14 cellular contexts compared by ENCODE assay signal in the genomic region with DNA sequence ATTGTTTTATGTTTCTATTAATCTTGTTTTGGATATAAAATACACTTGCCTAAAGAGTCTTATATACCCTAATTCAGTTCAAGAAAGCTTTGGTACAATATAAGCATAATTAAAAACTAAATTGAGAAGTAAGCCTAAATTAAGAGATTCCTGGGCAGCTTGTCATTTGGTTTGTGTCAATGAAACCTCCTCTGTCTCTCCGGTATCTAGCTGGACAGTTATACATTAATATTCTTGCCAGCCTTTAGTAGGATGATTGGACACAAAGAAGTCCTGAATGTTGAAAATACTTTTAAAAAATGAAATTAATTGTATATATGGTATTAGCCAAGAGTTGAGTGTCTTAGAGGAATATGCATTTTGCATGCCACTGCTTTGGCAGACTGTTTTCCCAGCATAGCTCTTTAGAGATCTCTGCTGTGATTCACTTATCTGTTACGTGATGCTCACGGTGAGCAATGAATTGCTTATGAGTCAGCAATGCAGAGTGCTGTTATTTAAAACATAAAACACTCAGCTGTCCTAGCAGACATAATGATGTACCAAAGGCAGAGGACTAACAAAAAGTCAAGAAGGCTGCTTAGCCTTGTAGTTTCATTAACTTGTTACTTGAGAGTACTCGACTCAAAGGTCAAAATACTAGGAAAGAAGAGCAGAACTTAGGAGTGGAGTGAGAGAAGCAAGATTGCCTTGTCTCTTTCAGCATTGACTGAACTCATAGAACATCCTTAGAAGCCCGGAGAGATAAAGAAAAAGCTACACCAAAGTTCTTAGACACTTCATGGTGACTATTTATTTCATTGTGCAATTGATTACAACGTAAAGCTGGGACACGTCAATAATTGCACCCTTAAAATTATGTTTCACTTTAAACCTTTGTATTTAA.
DNase-seq lines count a peak whose midpoint lies in the region; ATAC-seq, FAIRE-seq and TF ChIP-seq lines count a peak whose summit lies in the region.
"Had no signal": no experiment of that assay in that cellular context is flagged by ENCODE, and none has a peak within 500 bp of the region (broad histone marks: within the 10 kb centered on the region; RNA-seq: fewer than 3 reads in every experiment).

No MANE protein-coding gene starts in this region.

- TF ChIP-seq POLR2A in endothelial cell of umbilical vein (IDR thresholded peaks at IDR 0.05; ENCODE audit: low read depth, low read length), result no peak

- FAIRE-seq in endothelial cell of umbilical vein (lab: Jason Lieb, UNC), result peak; percentile 61
- FAIRE-seq: HepG2 had no signal

- 0 out of 2 replicates have a peak overlapping the region, but pooled peaks have one; percentile 23 for H3K27ac ChIP-seq in PC-3 (ENCODE audit: low read length)
- no peak overlapping the region for H3K27ac ChIP-seq in endothelial cell of umbilical vein (ENCODE audit: insufficient read depth, low read depth, low read length)
- H3K27ac ChIP-seq in right atrium auricular region, result no peak overlapping the region
- H3K27ac ChIP-seq: esophagus squamous epithelium, sigmoid colon had no signal

- no TSS peak for BruUV-seq in PC-3 (replicated peaks; lab: Mats Ljungman, UMichigan)
- no TSS peak for BruUV-seq in endothelial cell of umbilical vein (replicated peaks; lab: Mats Ljungman, UMichigan)

- H3F3A ChIP-seq in PC-3 (ENCODE audit: low read length, unreplicated experiment), result no peaks in the 10 kb centered on the region

- ATAC-seq in PC-3, result peak; percentile 98
- peak; percentile 84 for ATAC-seq in omental fat pad (ENCODE audit: low FRiP score)
- ATAC-seq in HG03108 (IDR thresholded peaks at IDR 0.05; ENCODE audit: unreplicated experiment), result no peak
- ATAC-seq in HG03442 (IDR thresholded peaks at IDR 0.05; ENCODE audit: unreplicated experiment), result no peak
- no peak for ATAC-seq in GM19397 (IDR thresholded peaks at IDR 0.05; ENCODE audit: unreplicated experiment)
- ATAC-seq: activated CD8-positive, alpha-beta T cell treated with anti-CD3 and anti-CD28 coated beads for 36 hours; HepG2 had no signal

- H3K36me3 ChIP-seq in PC-3 (ENCODE audit: low read depth, low read length) (no peaks in the 10 kb centered on the region), endothelial cell of umbilical vein (ENCODE audit: control insufficient read depth in 2 of 2, extremely low read depth in 1 of 2, insufficient read depth in 2 of 2, low read length in 2 of 2) (no peaks in the 10 kb centered on the region), right atrium auricular region (no peaks in the 10 kb centered on the region)
- H3K36me3 ChIP-seq: esophagus squamous epithelium, sigmoid colon had no signal

- POLR2A ChIA-PET in PC-3 (lab: Charles Lee; ENCODE audit: unreplicated experiment), result no interaction called here
- POLR2A ChIA-PET in endothelial cell of umbilical vein (lab: Charles Lee), result no interaction called here

- dilution Hi-C loops in endothelial cell of umbilical vein (cut with MboI; ENCODE audit: extremely low pct_ligation_motif_present, low sequenced_read_pairs), result no loop called here

- CTCF ChIA-PET in PC-3 (lab: Charles Lee) (no interaction called here), endothelial cell of umbilical vein (lab: Charles Lee) (interaction anchor here (1.2 kb wide), 1 partner anchor 14 kb away, joined by 3 read pairs; no protein-coding TSS in a partner anchor)

- intact Hi-C loops in PC-3 (cut with micrococcal nuclease), result no loop called here
- intact Hi-C loops in endothelial cell of umbilical vein (cut with micrococcal nuclease), result loop anchor here (10.0 kb wide), 1 partner anchor 339 kb away; no protein-coding TSS in a partner anchor

- no peaks in the 10 kb centered on the region for H3K79me2 ChIP-seq in PC-3 (ENCODE audit: low read length)
- H3K79me2 ChIP-seq in endothelial cell of umbilical vein (ENCODE audit: control insufficient read depth, insufficient read depth, low read length), result no peaks in the 10 kb centered on the region

- H4K20me1 ChIP-seq in PC-3 (ENCODE audit: low read length) (no peaks in the 10 kb centered on the region), endothelial cell of umbilical vein (replicated peaks; ENCODE audit: control insufficient read depth, extremely low read depth, insufficient read depth, low read length) (no peaks in the 10 kb centered on the region)

- H3K4me2 ChIP-seq in PC-3 (ENCODE audit: low read length), result 0 out of 2 replicates have a peak overlapping the region, but pooled peaks have one; percentile 0
- no peak overlapping the region for H3K4me2 ChIP-seq in endothelial cell of umbilical vein (ENCODE audit: insufficient read depth, low read length)

- H3K9me1 ChIP-seq in endothelial cell of umbilical vein (replicated peaks; ENCODE audit: control insufficient read depth, extremely low read depth, insufficient read depth, low read length), result no peaks in the 10 kb centered on the region

- no peaks in the 10 kb centered on the region for H3K27me3 ChIP-seq in PC-3 (ENCODE audit: low read length)
- H3K27me3 ChIP-seq in endothelial cell of umbilical vein (ENCODE audit: control insufficient read depth in 2 of 2, insufficient read depth in 2 of 2, low read length in 2 of 2), result no peaks in the 10 kb centered on the region
- H3K27me3 ChIP-seq in right atrium auricular region, result no peaks in the 10 kb centered on the region
- H3K27me3 ChIP-seq: esophagus squamous epithelium, sigmoid colon had no signal

- peak; percentile 91 for DNase-seq in EH (ENCODE audit: low read depth)
- DNase-seq in PC-3, result peak; percentile 72
- peak; percentile 13 for DNase-seq in endothelial cell of umbilical vein (ENCODE audit: low read depth, low spot score)
- no peak for DNase-seq in omental fat pad (ENCODE audit: low spot score)
- DNase-seq in right atrium auricular region (ENCODE audit: low spot score), result no peak
- DNase-seq: activated CD8-positive, alpha-beta T cell treated with anti-CD3 and anti-CD28 coated beads for 36 hours; esophagus squamous epithelium; Right ventricle myocardium superior; sigmoid colon had no signal

- H2AFZ ChIP-seq in PC-3 (ENCODE audit: low read length), result no peak overlapping the region
- H2AFZ ChIP-seq in endothelial cell of umbilical vein (ENCODE audit: low read depth, low read length), result peak overlapping the region; percentile 54

- H3K4me3 ChIP-seq in PC-3 (ENCODE audit: low read length) (no peak overlapping the region), endothelial cell of umbilical vein (replicated peaks in 1 of 3; ENCODE audit: insufficient read depth in 1 of 3, low read depth in 1 of 3, low read length in 3 of 3) (no peak overlapping the region), right atrium auricular region (no peak overlapping the region)
- H3K4me3 ChIP-seq: esophagus squamous epithelium, lung, sigmoid colon had no signal

- H3K9me2 ChIP-seq in PC-3 (replicated peaks; ENCODE audit: low read length), result no peaks in the 10 kb centered on the region

- no peaks in the 10 kb centered on the region for H3K9me3 ChIP-seq in PC-3 (ENCODE audit: low read length)
- H3K9me3 ChIP-seq in endothelial cell of umbilical vein (replicated peaks; ENCODE audit: control insufficient read depth, insufficient read depth, low read length), result no peaks in the 10 kb centered on the region
- no peaks in the 10 kb centered on the region for H3K9me3 ChIP-seq in right atrium auricular region
- H3K9me3 ChIP-seq: esophagus squamous epithelium, sigmoid colon had no signal

- no peak for TF ChIP-seq CTCF in PC-3 (conservative IDR thresholded peaks at IDR 0.05; ENCODE audit: low read depth, low read length)
- no peak for TF ChIP-seq CTCF in endothelial cell of umbilical vein (IDR thresholded peaks at IDR 0.05; ENCODE audit: extremely low read depth in 1 of 2, insufficient read depth in 1 of 2, low read depth in 1 of 2, low read length in 2 of 2)
- no peak for TF ChIP-seq CTCF in omental fat pad (IDR thresholded peaks at IDR 0.05)
- no peak for TF ChIP-seq CTCF in right atrium auricular region (IDR thresholded peaks at IDR 0.05)

- H3K9ac ChIP-seq in PC-3 (ENCODE audit: low read length) (no peak overlapping the region), endothelial cell of umbilical vein (replicated peaks; ENCODE audit: extremely low read depth, insufficient read depth, low read length) (no peak overlapping the region)

- H3K4me1 ChIP-seq in PC-3 (ENCODE audit: insufficient read depth, low read length) (peaks cover 8% of the 10 kb centered on the region; the same call in 1 of the 2 replicates), endothelial cell of umbilical vein (ENCODE audit: control insufficient read depth, extremely low read depth, insufficient read depth, low read length) (no peaks in the 10 kb centered on the region), right atrium auricular region (no peaks in the 10 kb centered on the region)
- H3K4me1 ChIP-seq: esophagus squamous epithelium had no signal

TF ChIP-seq in endothelial cell of umbilical vein, 7 proteins besides CTCF, POLR2A, EP300 and RAD21:
- TF ChIP-seq, protein P1, sequence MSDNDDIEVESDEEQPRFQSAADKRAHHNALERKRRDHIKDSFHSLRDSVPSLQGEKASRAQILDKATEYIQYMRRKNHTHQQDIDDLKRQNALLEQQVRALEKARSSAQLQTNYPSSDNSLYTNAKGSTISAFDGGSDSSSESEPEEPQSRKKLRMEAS (IDR thresholded peaks at IDR 0.05; ENCODE audit: insufficient read depth, insufficient read length), result no peak
- TF ChIP-seq JUN (IDR thresholded peaks at IDR 0.05; ENCODE audit: borderline replicate concordance, insufficient read depth, insufficient read length, low read depth), result peak; percentile 24
- peak; percentile 42 for TF ChIP-seq FOS (IDR thresholded peaks at IDR 0.05; ENCODE audit: borderline replicate concordance, insufficient read depth, low read length)

Comparison
In these comparisons a context has a peak if more than half of its experiments do, and no peak if none do; other contexts are left out.
1. DNase-seq: peak in EH (single experiment), PC-3 (single experiment) and endothelial cell of umbilical vein (single experiment); none in omental fat pad (single experiment) and right atrium auricular region (single experiment).
2. ATAC-seq: peak in PC-3 (single experiment) and omental fat pad (single experiment); none in HG03108 (single experiment), HG03442 (single experiment) and GM19397 (single experiment).